13 cellular contexts compared by ENCODE assay signal in genomic region chr20:24503352-24503931, GRCh38. TPM values are rescaled to one million over a fixed set of nuclear protein-coding genes. Genes with fewer than 3 reads are reported as not detected.
A peak's percentile ranks its signal among the peaks of the same experiment; 100 is the strongest.
DNase-seq lines count a peak whose midpoint lies in the region; ATAC-seq and TF ChIP-seq lines count a peak whose summit lies in the region.
"Had no signal": no experiment of that assay in that cellular context is flagged by ENCODE, and none has a peak within 500 bp of the region (broad histone marks: within the 10 kb centered on the region; RNA-seq: fewer than 3 reads in every experiment).

No MANE protein-coding gene starts in this region.

- no peak for TF ChIP-seq POLR2A in ovary (IDR thresholded peaks at IDR 0.05)

- no peaks in the 10 kb centered on the region for H3K27me3 ChIP-seq in lung (ENCODE audit: control insufficient read depth, insufficient read depth)
- no peaks in the 10 kb centered on the region for H3K27me3 ChIP-seq in tibial artery
- H3K27me3 ChIP-seq in ovary, result no peaks in the 10 kb centered on the region
- H3K27me3 ChIP-seq: Peyer's patch had no signal

- H3K36me3 ChIP-seq in lung (ENCODE audit: control insufficient read depth in 2 of 2, insufficient read depth in 2 of 2, low read length in 2 of 2) (no peaks in the 10 kb centered on the region), tibial artery (no peaks in the 10 kb centered on the region), ovary (no peaks in the 10 kb centered on the region)
- H3K36me3 ChIP-seq: Peyer's patch had no signal

- no peak for TF ChIP-seq EP300 in ovary (IDR thresholded peaks at IDR 0.05)

- H3K4me1 ChIP-seq in lung (ENCODE audit: control insufficient read depth in 2 of 2, insufficient read depth in 2 of 2, low read length in 2 of 2), result peaks cover 0 to 3% of the 10 kb centered on the region in 2 donors
- peaks cover 0 to 18% (median 7%) of the 10 kb centered on the region in 4 donors for H3K4me1 ChIP-seq in tibial artery
- H3K4me1 ChIP-seq in ovary (ENCODE audit: insufficient read depth), result no peaks in the 10 kb centered on the region
- H3K4me1 ChIP-seq: Peyer's patch had no signal

- ATAC-seq in lung (ENCODE audit: insufficient read depth, low FRiP score), result no peak
- ATAC-seq: stimulated activated naive B cell treated with anti-CD40 and anti-IgM and Interleukin-4, amounts not matched to agents 10 μg/mL and 1 μg/mL and 100 μg/mL, for 72 hours had no signal

- H3K9me3 ChIP-seq in lung (ENCODE audit: control insufficient read depth in 2 of 2, insufficient read depth in 1 of 2, low read length in 1 of 2), result no peaks in the 10 kb centered on the region
- H3K9me3 ChIP-seq in tibial artery, result no peaks in the 10 kb centered on the region
- H3K9me3 ChIP-seq in ovary, result no peaks in the 10 kb centered on the region
- H3K9me3 ChIP-seq: Peyer's patch had no signal

- H3K27ac ChIP-seq in lung (ENCODE audit: low read depth in 1 of 2, low read length in 1 of 2), result peak overlapping the region in 1 of 2 donors; percentile 85
- peak overlapping the region; percentile 28 to 46 for H3K27ac ChIP-seq in tibial artery
- H3K27ac ChIP-seq in ovary, result no peak overlapping the region
- H3K27ac ChIP-seq: HL-60, Peyer's patch had no signal

- 46 to 72% methylated on average over 9 of the region's 9 CpGs for WGBS in lung, 2 donors
- WGBS in ovary, 3 donors, result 34 to 41% (median 37%) methylated on average over 9 of the region's 9 CpGs

- DNase-seq in MV-4-11 (lab: John Stamatoyannopoulos, UW) (peak; percentile 35), choroid plexus epithelial cell (ENCODE audit: low read depth) (peak; percentile 78), lung (ENCODE audit: low spot score) (peak; percentile 26), tibial artery (no peak), GM13977 (ENCODE audit: low spot score) (no peak), DMS153 treated with DMSO at 0.1 percent for 48 hours (lab: John Stamatoyannopoulos, UW; ENCODE audit: unreplicated experiment) (no peak), ovary (no peak)
- DNase-seq: activated CD8-positive, alpha-beta memory T cell treated with anti-CD3 and anti-CD28 coated beads, Interleukin-2, amount 50 U/mL, for 48 hours; DMS79; NCI-H226; Peyer's patch; stimulated activated naive B cell treated with anti-CD40 and anti-IgM and Interleukin-4, amounts not matched to agents 10 μg/mL and 1 μg/mL and 100 μg/mL, for 72 hours had no signal

- in situ Hi-C loops in GM13977 (cut with MboI; ENCODE audit: low pct_unique_long_range_greater_than_20kb, low sequenced_read_pairs, unreplicated experiment), result no loop called here

- intact Hi-C loops in tibial artery (cut with DNase I; ENCODE audit: low total_unique reads) (no loop called here), ovary (cut with DNase I) (no loop called here)

- TF ChIP-seq CTCF in choroid plexus epithelial cell (conservative IDR thresholded peaks at IDR 0.05; ENCODE audit: low read depth, low read length), result peak; percentile 25
- no peak for TF ChIP-seq CTCF in lung (IDR thresholded peaks at IDR 0.05; ENCODE audit: control extremely low read depth, extremely low read depth)
- TF ChIP-seq CTCF in tibial artery (IDR thresholded peaks at IDR 0.05), result no peak
- TF ChIP-seq CTCF in GM13977 (IDR thresholded peaks at IDR 0.05; ENCODE audit: extremely low read depth, insufficient read depth, missing control alignments), result no peak
- no peak for TF ChIP-seq CTCF in ovary (IDR thresholded peaks at IDR 0.05)

- H3K4me3 ChIP-seq in choroid plexus epithelial cell (ENCODE audit: low read depth, low read length) (no peak overlapping the region), lung (no peak overlapping the region), tibial artery (no peak overlapping the region), ovary (no peak overlapping the region)
- H3K4me3 ChIP-seq: Peyer's patch had no signal

RNA-seq across cellular contexts. Expression of gene SYNDIG1, which starts 34.0 kb away (rescaled TPM):
- total RNA-seq in lung, result 1 to 10 TPM in 1 of 2 donors, under 1 TPM in 1; 0.98 to 5.0 TPM
- polyA plus RNA-seq in lung, result under 1 TPM; 0.20 to 0.29 TPM
- total RNA-seq in ovary, result 1 to 10 TPM in 3 of 7 donors, under 1 TPM in 3, not detected in 1; 0.10 to 6.8 (median 1.1) TPM
- 1 to 10 TPM in 1 of 2 donors, under 1 TPM in 1; 0.91 to 2.0 TPM for polyA plus RNA-seq in ovary

Comparison
In these comparisons a context has a peak if more than half of its experiments do, and no peak if none do; other contexts are left out.
1. DNase-seq: peak in MV-4-11 (single experiment), choroid plexus epithelial cell (single experiment) and lung (single experiment); none in tibial artery (0 of 2), GM13977 (single experiment), DMS153 treated with DMSO at 0.1 percent for 48 hours (single experiment) and ovary (0 of 5).
2. H3K27ac ChIP-seq: peak in tibial artery (2 of 2); none in ovary (0 of 2).